9 cellular contexts compared by ENCODE assay signal in the genomic region with DNA sequence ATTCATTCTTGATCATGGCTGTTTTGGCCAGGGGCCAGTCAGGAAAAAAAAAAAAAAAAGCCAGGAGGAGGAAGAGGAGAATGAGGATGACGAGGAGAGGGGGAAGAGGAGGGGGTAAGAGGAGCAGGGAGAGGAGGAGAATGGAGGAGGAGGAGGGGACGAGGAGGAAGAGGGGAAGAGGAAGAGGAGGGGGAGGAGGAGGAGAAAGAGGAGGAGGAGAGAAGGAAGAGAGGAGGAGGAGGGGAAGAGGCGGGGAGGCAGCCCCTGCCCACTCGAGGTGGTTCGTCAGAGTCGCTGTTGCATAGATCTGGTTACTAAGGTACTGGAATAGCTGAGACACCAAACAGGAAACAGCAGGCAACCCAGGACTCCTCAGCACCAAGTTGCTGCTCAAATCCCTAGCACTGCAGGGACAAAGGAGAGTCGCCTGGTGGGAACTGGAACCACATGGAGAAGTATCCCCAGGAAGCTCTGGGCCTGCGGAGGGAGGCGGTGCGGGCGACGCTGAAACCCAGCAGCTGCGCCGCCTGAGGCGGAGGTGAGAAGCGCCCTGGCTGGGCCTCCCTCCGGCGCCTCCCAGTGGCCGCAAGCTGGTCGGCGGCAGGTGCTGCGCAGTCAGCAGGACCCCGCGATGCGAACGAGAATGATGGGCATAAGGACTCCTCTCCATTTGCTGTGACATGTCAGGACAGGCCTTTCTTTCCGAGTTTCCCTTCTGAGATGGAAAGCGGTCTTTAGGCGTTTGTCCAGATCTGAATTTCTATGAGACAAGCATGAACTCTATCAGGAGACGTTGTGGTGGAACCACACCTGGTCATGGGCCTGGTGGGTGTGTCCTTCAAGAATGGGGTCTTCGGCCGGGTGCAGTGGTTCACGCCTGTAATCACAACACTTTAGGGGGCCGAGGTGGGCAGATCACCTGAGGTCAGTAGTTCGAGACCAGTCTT. TPM values are rescaled to one million over a fixed set of nuclear protein-coding genes. Genes with fewer than 3 reads are reported as not detected.
DNase-seq lines count a peak whose midpoint lies in the region; ATAC-seq and TF ChIP-seq lines count a peak whose summit lies in the region.
"Had no signal": no experiment of that assay in that cellular context is flagged by ENCODE, and none has a peak within 500 bp of the region (broad histone marks: within the 10 kb centered on the region; RNA-seq: fewer than 3 reads in every experiment).

No MANE protein-coding gene starts in this region.

- peaks cover 2% of the 10 kb centered on the region for H3K27me3 ChIP-seq in adrenal gland
- no peaks in the 10 kb centered on the region for H3K27me3 ChIP-seq in heart right ventricle
- no peaks in the 10 kb centered on the region for H3K27me3 ChIP-seq in transverse colon

- intact Hi-C loops in adrenal gland (cut with DNase I) (loop anchor here (2.0 to 5.0 kb wide), 2 partner anchors 141 to 143 kb away; no protein-coding TSS in a partner anchor), heart right ventricle (cut with DNase I) (loop anchor here (1.0 to 10.0 kb wide), 9 partner anchors 58 to 145 kb away; a partner anchor contains a TSS), posterior vena cava (cut with DNase I) (loop anchor here in 1 of 2 donors (5.0 kb wide), 1 partner anchor 143 kb away; no protein-coding TSS in a partner anchor), transverse colon (cut with DNase I; ENCODE audit: low total_unique reads) (loop anchor here (2.0 kb wide), 1 partner anchor 141 kb away; no protein-coding TSS in a partner anchor)

- TF ChIP-seq CTCF in adrenal gland (IDR thresholded peaks at IDR 0.05) (peak; percentile 91 to 99 (median 96)), heart right ventricle (IDR thresholded peaks at IDR 0.05) (peak; percentile 92 to 100 (median 96)), transverse colon (IDR thresholded peaks at IDR 0.05) (peak; percentile 96 to 99 (median 97))

- 12 to 24% (median 15%) methylated on average over 14 to 35 of the region's 35 CpGs for WGBS in adrenal gland, 4 donors
- WGBS in heart right ventricle, 2 donors: 14% methylated on average over 35 of the region's 35 CpGs
- WGBS in transverse colon (ENCODE audit: low coverage in 1 of 2), 2 donors: 13 to 27% methylated on average over 5 to 34 of the region's 35 CpGs

- ATAC-seq in GM21390 (IDR thresholded peaks at IDR 0.05; ENCODE audit: unreplicated experiment) (peak; percentile 91), heart right ventricle (peak; percentile 89 to 97 (median 93))

- H3K9me3 ChIP-seq in adrenal gland (replicated peaks in 1 of 3): no peaks in the 10 kb centered on the region
- H3K9me3 ChIP-seq in heart right ventricle: no peaks in the 10 kb centered on the region
- H3K9me3 ChIP-seq in transverse colon: no peaks in the 10 kb centered on the region

- H3K27ac ChIP-seq in adrenal gland (peak overlapping the region in 2 of 5 donors; percentile 27 to 30), heart right ventricle (peak overlapping the region; percentile 36 to 79 (median 66)), transverse colon (peak overlapping the region; percentile 61 to 78 (median 72))

- H3K36me3 ChIP-seq in adrenal gland (replicated peaks in 1 of 2) (no peaks in the 10 kb centered on the region), heart right ventricle (no peaks in the 10 kb centered on the region), transverse colon (no peaks in the 10 kb centered on the region)

- H3K4me3 ChIP-seq in adrenal gland (no peak overlapping the region), heart right ventricle (peak overlapping the region in 8 of 10 donors; percentile 9 to 50 (median 42)), transverse colon (peak overlapping the region in 2 of 4 donors; percentile 12 to 28)

- no peak for TF ChIP-seq EP300 in transverse colon (IDR thresholded peaks at IDR 0.05; ENCODE audit: low read depth)

- in situ Hi-C loops in transverse colon (cut with MboI; ENCODE audit: low pct_ligation_motif_present in 1 of 4, low pct_unique_long_range_greater_than_20kb in 1 of 4, low sequenced_read_pairs in 3 of 4): loop anchor here (5.0 to 10.0 kb wide), 3 partner anchors 125 to 145 kb away; no protein-coding TSS in a partner anchor

- DNase-seq in CD1c-positive myeloid dendritic cell (ENCODE audit: extremely low spot score): peak; percentile 86
- DNase-seq in LHCN-M2 (ENCODE audit: low read depth): peak; percentile 67
- peak; percentile 63 for DNase-seq in T follicular helper cell (ENCODE audit: low read depth)
- DNase-seq in adrenal gland: peak; percentile 73 to 86 (median 80)
- peak; percentile 74 to 86 for DNase-seq in heart right ventricle
- peak; percentile 94 for DNase-seq in posterior vena cava (ENCODE audit: low spot score)
- peak; percentile 84 for DNase-seq in transverse colon

- peaks cover 0 to 8% of the 10 kb centered on the region in 2 donors for H3K4me1 ChIP-seq in adrenal gland (replicated peaks in 1 of 2)
- peaks cover 0 to 26% (median 7%) of the 10 kb centered on the region in 9 donors for H3K4me1 ChIP-seq in heart right ventricle
- peaks cover 7 to 50% (median 19%) of the 10 kb centered on the region in 4 donors for H3K4me1 ChIP-seq in transverse colon

- TF ChIP-seq POLR2A in adrenal gland (IDR thresholded peaks at IDR 0.05) (no peak), transverse colon (IDR thresholded peaks at IDR 0.05) (no peak)

RNA-seq across cellular contexts. Expression of a gene that starts 17.5 kb away (rescaled TPM):
- total RNA-seq in LHCN-M2 (2014; rRNA removed) (not detected in 2 replicates), adrenal gland (under 1 TPM in 1 of 8 donors, not detected in 7; 0.25 TPM), heart right ventricle (under 1 TPM in 1 of 10 donors, not detected in 9; 0.19 TPM), posterior vena cava (under 1 TPM in 1 of 2 donors, not detected in 1; 0.28 TPM), transverse colon (not detected)
- polyA plus RNA-seq in LHCN-M2 (2012): not detected
- polyA plus RNA-seq in adrenal gland (not detected), heart right ventricle (not detected)
- total RNA-seq: T-helper 1 cell treated with Interleukin-12 subunit alpha and Interleukin-12 subunit beta and Interleukin-4 antibody, amounts not matched to agents 30 ng/mL and 1 ng/mL, for 36 hours had no signal

Comparison
In these comparisons a context has a peak if more than half of its experiments do, and no peak if none do; other contexts are left out.
1. H3K4me3 ChIP-seq: peak in heart right ventricle (8 of 10); none in adrenal gland (0 of 4).
2. Peak in every context shown above with its lines, with median percentiles within 50 percentile points of each other: DNase-seq and CTCF ChIP-seq.